In the genomic region with DNA sequence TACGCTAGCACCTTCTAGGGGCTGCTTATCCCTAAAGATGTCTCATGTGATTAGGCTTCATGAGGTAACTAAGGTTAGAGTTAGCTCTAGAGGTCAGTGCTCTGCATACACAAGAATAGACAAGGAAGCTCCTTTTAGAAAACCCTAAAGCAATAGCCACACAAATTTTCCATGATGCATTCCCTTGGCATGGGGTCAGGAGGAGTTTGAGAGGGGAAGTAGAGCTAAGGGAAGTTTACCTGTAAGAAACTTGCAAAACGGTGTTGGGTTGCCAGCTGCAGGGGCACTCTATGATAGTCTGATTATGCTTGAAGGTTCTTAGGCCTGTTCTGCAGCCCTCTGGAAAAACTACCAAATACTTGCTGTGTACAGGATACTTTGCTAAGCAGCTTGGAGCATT, we compare ENCODE assay signal across 17 cellular contexts. TPM values are rescaled to one million over a fixed set of nuclear protein-coding genes. Genes with fewer than 3 reads are reported as not detected.
DNase-seq lines count a peak whose midpoint lies in the region; ATAC-seq and TF ChIP-seq lines count a peak whose summit lies in the region.
"Had no signal": no experiment of that assay in that cellular context is flagged by ENCODE, and none has a peak within 500 bp of the region (broad histone marks: within the 10 kb centered on the region; RNA-seq: fewer than 3 reads in every experiment).

No MANE protein-coding gene starts in this region.

- no peaks in the 10 kb centered on the region for H3K9me3 Mint-ChIP-seq in nephron
- no peaks in the 10 kb centered on the region for H3K9me3 Mint-ChIP-seq in stimulated activated naive B cell treated with anti-CD40 and anti-IgM and Interleukin-4, amounts not matched to agents 10 μg/mL and 1 μg/mL and 100 μg/mL, for 72 hours
- H3K9me3 Mint-ChIP-seq: CD8-positive, alpha-beta T cell; H9 had no signal

- CTCF ChIA-PET in PC-9 (lab: Charles Lee): interaction anchor here (0.8 kb wide), 1 partner anchor 23 kb away, joined by 3 read pairs; no protein-coding TSS in a partner anchor

- POLR2A ChIA-PET in PC-9 (lab: Charles Lee; ENCODE audit: unreplicated experiment): no interaction called here

- H3K9me2 ChIP-seq in PC-9 (ENCODE audit: insufficient read depth): no peaks in the 10 kb centered on the region

- H3K27me3 Mint-ChIP-seq in nephron (ENCODE audit: low read depth): no peaks in the 10 kb centered on the region
- peaks cover 0 to 4% of the 10 kb centered on the region in 2 donors for H3K27me3 Mint-ChIP-seq in stimulated activated naive B cell treated with anti-CD40 and anti-IgM and Interleukin-4, amounts not matched to agents 10 μg/mL and 1 μg/mL and 100 μg/mL, for 72 hours

- H3K4me2 ChIP-seq in PC-9: peak overlapping the region; percentile 10; the same call in 1 of the 2 replicates
- H3K4me2 ChIP-seq: A549, GM23338 had no signal

- intact Hi-C loops in PC-9 (cut with micrococcal nuclease; ENCODE audit: unreplicated experiment) (no loop called here), dorsolateral prefrontal cortex (cut with DNase I) (loop anchor here (10.0 kb wide), 2 partner anchors 175 to 215 kb away; a partner anchor contains a TSS)

- H3K4me1 Mint-ChIP-seq in nephron: peaks cover 63% of the 10 kb centered on the region
- peaks cover 5 to 10% of the 10 kb centered on the region in 2 donors for H3K4me1 Mint-ChIP-seq in stimulated activated naive B cell treated with anti-CD40 and anti-IgM and Interleukin-4, amounts not matched to agents 10 μg/mL and 1 μg/mL and 100 μg/mL, for 72 hours

- H4K20me1 ChIP-seq in PC-9 (ENCODE audit: insufficient read depth): no peaks in the 10 kb centered on the region

- H3K9me3 ChIP-seq in PC-9 (ENCODE audit: insufficient read depth, low read depth): no peaks in the 10 kb centered on the region
- H3K9me3 ChIP-seq: A549, BE2C had no signal

- no peak for TF ChIP-seq CTCF in PC-9 (conservative IDR thresholded peaks at IDR 0.05)
- no peak for TF ChIP-seq CTCF in dorsolateral prefrontal cortex (IDR thresholded peaks at IDR 0.05 in 54 of 56, conservative IDR thresholded peaks at IDR 0.05 in 2 of 56; ENCODE audit: low read depth in 1 of 56, partially characterized antibody in 56 of 56)
- TF ChIP-seq CTCF in nephron (IDR thresholded peaks at IDR 0.05; ENCODE audit: unreplicated experiment in 3 of 3): no peak

- 0 out of 2 replicates have a peak, but pooled peaks cover 5% of the 10 kb centered on the region for H3K36me3 ChIP-seq in PC-9 (ENCODE audit: low read depth)
- H3K36me3 ChIP-seq: BE2C had no signal

- peaks cover 20% of the 10 kb centered on the region for H3K4me1 ChIP-seq in PC-9 (replicated peaks; ENCODE audit: insufficient read depth)
- H3K4me1 ChIP-seq: A549 had no signal

- DNase-seq in PC-9 (peak in 1 of 2 experiments; percentile 83), dorsolateral prefrontal cortex (no peak), substantia nigra (lab: John Stamatoyannopoulos, UW) (no peak), hepatic stellate cell (ENCODE audit: low spot score) (no peak), NCI-H446 (lab: John Stamatoyannopoulos, UW) (no peak)
- DNase-seq in stimulated activated naive B cell treated with anti-CD40 and anti-IgM and Interleukin-4, amounts not matched to agents 10 μg/mL and 1 μg/mL and 100 μg/mL, for 72 hours: no peak
- DNase-seq: BE2C; CD8-positive, alpha-beta T cell; COR-L47; DMS153; DMS79 treated with DMSO at 0.1 percent for 48 hours; EL; H9 had no signal

- no peaks in the 10 kb centered on the region for H3K79me2 ChIP-seq in PC-9 (ENCODE audit: low read depth)

- H3F3A ChIP-seq in PC-9 (ENCODE audit: insufficient read depth, low read depth): peaks cover 16% of the 10 kb centered on the region

- no peak for ATAC-seq in stimulated activated naive B cell treated with anti-CD40 and anti-IgM and Interleukin-4, amounts not matched to agents 10 μg/mL and 1 μg/mL and 100 μg/mL, for 72 hours (replicated peaks)
- ATAC-seq: A549; CD8-positive, alpha-beta T cell; GM23338 had no signal

- H3K27me3 ChIP-seq in PC-9 (ENCODE audit: insufficient read depth, low read depth) (no peaks in the 10 kb centered on the region), dorsolateral prefrontal cortex (no peaks in the 10 kb centered on the region)
- H3K27me3 ChIP-seq: BE2C had no signal

- no peak overlapping the region for H3K4me3 Mint-ChIP-seq in nephron
- H3K4me3 Mint-ChIP-seq in stimulated activated naive B cell treated with anti-CD40 and anti-IgM and Interleukin-4, amounts not matched to agents 10 μg/mL and 1 μg/mL and 100 μg/mL, for 72 hours: no peak overlapping the region
- H3K4me3 Mint-ChIP-seq: CD14-positive monocyte; CD8-positive, alpha-beta T cell; GM23338; H9 had no signal

- H3K4me3 ChIP-seq in PC-9 (no peak overlapping the region), dorsolateral prefrontal cortex (no peak overlapping the region)
- H3K4me3 ChIP-seq: A549, GM23338 had no signal

- H2AFZ ChIP-seq in PC-9: no peak overlapping the region
- H2AFZ ChIP-seq: GM23338 had no signal

- no TSS peak for BruUV-seq in PC-9 (replicated peaks; lab: Mats Ljungman, UMichigan)

- H3K36me3 Mint-ChIP-seq in nephron (ENCODE audit: low read depth): peaks cover 34% of the 10 kb centered on the region
- no peaks in the 10 kb centered on the region for H3K36me3 Mint-ChIP-seq in stimulated activated naive B cell treated with anti-CD40 and anti-IgM and Interleukin-4, amounts not matched to agents 10 μg/mL and 1 μg/mL and 100 μg/mL, for 72 hours
- H3K36me3 Mint-ChIP-seq: CD8-positive, alpha-beta T cell had no signal

- H3K27ac Mint-ChIP-seq in nephron: peak overlapping the region; percentile 5 to 43 (median 15)
- H3K27ac Mint-ChIP-seq in stimulated activated naive B cell treated with anti-CD40 and anti-IgM and Interleukin-4, amounts not matched to agents 10 μg/mL and 1 μg/mL and 100 μg/mL, for 72 hours: no peak overlapping the region
- H3K27ac Mint-ChIP-seq: CD14-positive monocyte; CD8-positive, alpha-beta T cell; GM23338; H9 had no signal

- H3K27ac ChIP-seq in PC-9 (peak overlapping the region; percentile 50), dorsolateral prefrontal cortex (peak overlapping the region in 33 of 59 donors; percentile 15 to 100 (median 87)), substantia nigra (ENCODE audit: low read depth, low read length, poor library complexity, severe bottlenecking) (peak overlapping the region; percentile 35)
- H3K27ac ChIP-seq: A549 had no signal

RNA-seq across cellular contexts. Expression of a gene that starts 39.0 kb away (rescaled TPM):
- not detected in 2 replicates for total RNA-seq in PC-9 (2021)
- under 1 TPM in 10 of 120 experiments, not detected in 110; 0.35 to 0.76 (median 0.60) TPM for total RNA-seq in dorsolateral prefrontal cortex
- total RNA-seq: CD8-positive, alpha-beta T cell; GM23338; H9 had no signal

Comparison
In these comparisons a context has a peak if more than half of its experiments do, and no peak if none do; other contexts are left out.
1. H3K27ac ChIP-seq: peak in every context shown above with its lines; median percentile 87 in dorsolateral prefrontal cortex; 50 in PC-9; 35 in substantia nigra.